1 cellular context compared by ENCODE assay signal in genomic region chr9:112546149-112547012, GRCh38.
TF ChIP-seq lines count a peak whose summit lies in the region.

No MANE protein-coding gene starts in this region.

TF ChIP-seq in IMR-90, 13 proteins besides CTCF, POLR2A, EP300 and RAD21 (continued from another document):
- TF ChIP-seq, protein P1, sequence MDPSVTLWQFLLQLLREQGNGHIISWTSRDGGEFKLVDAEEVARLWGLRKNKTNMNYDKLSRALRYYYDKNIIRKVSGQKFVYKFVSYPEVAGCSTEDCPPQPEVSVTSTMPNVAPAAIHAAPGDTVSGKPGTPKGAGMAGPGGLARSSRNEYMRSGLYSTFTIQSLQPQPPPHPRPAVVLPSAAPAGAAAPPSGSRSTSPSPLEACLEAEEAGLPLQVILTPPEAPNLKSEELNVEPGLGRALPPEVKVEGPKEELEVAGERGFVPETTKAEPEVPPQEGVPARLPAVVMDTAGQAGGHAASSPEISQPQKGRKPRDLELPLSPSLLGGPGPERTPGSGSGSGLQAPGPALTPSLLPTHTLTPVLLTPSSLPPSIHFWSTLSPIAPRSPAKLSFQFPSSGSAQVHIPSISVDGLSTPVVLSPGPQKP (IDR thresholded peaks at IDR 0.05; ENCODE audit: borderline replicate concordance, low read depth, low read length): no peak
- TF ChIP-seq CEBPB (IDR thresholded peaks at IDR 0.05; ENCODE audit: low read depth, low read length) (no peak), RFX5 (IDR thresholded peaks at IDR 0.05; ENCODE audit: low read depth, low read length) (no peak)
